Comparison of ENCODE assay signal across 2 cellular contexts in genomic region chr11:45045692-45046471, GRCh38.
A peak's percentile ranks its signal among the peaks of the same experiment; 100 is the strongest.
TF ChIP-seq lines count a peak whose summit lies in the region.

No MANE protein-coding gene starts in this region.

TF ChIP-seq in liver, 16 proteins besides CTCF, POLR2A, EP300 and RAD21 (continued from another document):
- peak; percentile 15 for TF ChIP-seq REST (IDR thresholded peaks at IDR 0.05)
- TF ChIP-seq SP1 (IDR thresholded peaks at IDR 0.05), result peak; percentile 21

TF ChIP-seq in HepG2, 621 proteins besides CTCF, POLR2A, EP300 and RAD21 (continued from another document):
- no peak for TF ChIP-seq PRDM15 (CRISPR knock-in tag; IDR thresholded peaks at IDR 0.05)
- TF ChIP-seq, protein P1, sequence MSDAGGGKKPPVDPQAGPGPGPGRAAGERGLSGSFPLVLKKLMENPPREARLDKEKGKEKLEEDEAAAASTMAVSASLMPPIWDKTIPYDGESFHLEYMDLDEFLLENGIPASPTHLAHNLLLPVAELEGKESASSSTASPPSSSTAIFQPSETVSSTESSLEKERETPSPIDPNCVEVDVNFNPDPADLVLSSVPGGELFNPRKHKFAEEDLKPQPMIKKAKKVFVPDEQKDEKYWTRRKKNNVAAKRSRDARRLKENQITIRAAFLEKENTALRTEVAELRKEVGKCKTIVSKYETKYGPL (CRISPR knock-in tag; IDR thresholded peaks at IDR 0.05), result no peak
- TF ChIP-seq CHCHD3 (CRISPR knock-in tag; IDR thresholded peaks at IDR 0.05), result no peak
- TF ChIP-seq SNAI1 (CRISPR knock-in tag; IDR thresholded peaks at IDR 0.05; ENCODE audit: borderline replicate concordance), result no peak
- no peak for TF ChIP-seq ZNF501 (CRISPR knock-in tag; IDR thresholded peaks at IDR 0.05)
